ENCODE assay signal across 14 cellular contexts in genomic region chr4:185576918-185577591, GRCh38. TPM values are rescaled to one million over a fixed set of nuclear protein-coding genes. Genes with fewer than 3 reads are reported as not detected.
DNase-seq lines count a peak whose midpoint lies in the region; ATAC-seq and TF ChIP-seq lines count a peak whose summit lies in the region.
"Had no signal": no experiment of that assay in that cellular context is flagged by ENCODE, and none has a peak within 500 bp of the region (broad histone marks: within the 10 kb centered on the region; RNA-seq: fewer than 3 reads in every experiment).

No MANE protein-coding gene starts in this region.

- no peak for ATAC-seq in lung (ENCODE audit: insufficient read depth, low FRiP score)
- ATAC-seq: activated CD8-positive, alpha-beta T cell treated with anti-CD3 and anti-CD28 coated beads, Interleukin-2, amount 10 ng/mL, durations not matched to agents 7 days and 5 days; esophagus mucosa had no signal

- H3K36me3 ChIP-seq in esophagus muscularis mucosa (no peaks in the 10 kb centered on the region), lung (ENCODE audit: control insufficient read depth in 2 of 2, insufficient read depth in 2 of 2, low read length in 2 of 2) (no peaks in the 10 kb centered on the region), skeletal muscle tissue (ENCODE audit: control insufficient read depth in 3 of 3, insufficient read depth in 3 of 3, low read length in 3 of 3) (no peaks in the 10 kb centered on the region), prostate gland (no peaks in the 10 kb centered on the region)

- H3K4me3 ChIP-seq in esophagus muscularis mucosa (no peak overlapping the region), lung (no peak overlapping the region), skeletal muscle tissue (ENCODE audit: low read length in 3 of 3) (peak overlapping the region in 2 of 3 donors; percentile 25 to 39), prostate gland (no peak overlapping the region)

- no peaks in the 10 kb centered on the region for H3K9me3 ChIP-seq in esophagus muscularis mucosa
- no peaks in the 10 kb centered on the region for H3K9me3 ChIP-seq in lung (ENCODE audit: control insufficient read depth in 2 of 2, insufficient read depth in 1 of 2, low read length in 1 of 2)
- no peaks in the 10 kb centered on the region for H3K9me3 ChIP-seq in skeletal muscle tissue (ENCODE audit: control insufficient read depth in 3 of 3, low read length in 3 of 3)
- H3K9me3 ChIP-seq in prostate gland: no peaks in the 10 kb centered on the region

- H3K27me3 ChIP-seq in esophagus muscularis mucosa (no peaks in the 10 kb centered on the region), lung (ENCODE audit: control insufficient read depth, insufficient read depth) (no peaks in the 10 kb centered on the region), skeletal muscle tissue (ENCODE audit: control insufficient read depth in 3 of 3, insufficient read depth in 3 of 3, low read length in 3 of 3) (no peaks in the 10 kb centered on the region), prostate gland (replicated peaks; ENCODE audit: insufficient read depth) (no peaks in the 10 kb centered on the region)

- TF ChIP-seq POLR2A in esophagus muscularis mucosa (IDR thresholded peaks at IDR 0.05; ENCODE audit: low read depth) (no peak), prostate gland (IDR thresholded peaks at IDR 0.05) (no peak)

- no peak for TF ChIP-seq EP300 in esophagus muscularis mucosa (IDR thresholded peaks at IDR 0.05)

- H3K4me1 ChIP-seq in esophagus muscularis mucosa (peaks cover 0 to 38% (median 32%) of the 10 kb centered on the region in 4 donors), lung (ENCODE audit: control insufficient read depth in 2 of 2, insufficient read depth in 2 of 2, low read length in 2 of 2) (peaks cover 0 to 3% of the 10 kb centered on the region in 2 donors), skeletal muscle tissue (ENCODE audit: control insufficient read depth in 3 of 3, insufficient read depth in 3 of 3, low read length in 3 of 3) (peaks cover 20 to 33% (median 29%) of the 10 kb centered on the region in 3 donors), prostate gland (replicated peaks) (no peaks in the 10 kb centered on the region)

- peak; percentile 44 for DNase-seq in NCI-H82 treated with DMSO at 0.1 percent for 48 hours (lab: John Stamatoyannopoulos, UW; ENCODE audit: unreplicated experiment)
- DNase-seq in esophagus muscularis mucosa (ENCODE audit: extremely low spot score): no peak
- no peak for DNase-seq in lung (ENCODE audit: low spot score)
- no peak for DNase-seq in prostate gland (ENCODE audit: low spot score)
- no peak for DNase-seq in NCI-H2107 treated with DMSO at 0.1 percent for 48 hours (lab: John Stamatoyannopoulos, UW; ENCODE audit: unreplicated experiment)
- no peak for DNase-seq in activated CD8-positive, alpha-beta memory T cell treated with anti-CD3 and anti-CD28 coated beads, Interleukin-2, amount 50 U/mL, for 48 hours
- no peak for DNase-seq in superior temporal gyrus (ENCODE audit: extremely low spot score)
- DNase-seq: activated CD8-positive, alpha-beta T cell treated with anti-CD3 and anti-CD28 coated beads, Interleukin-2, amount 10 ng/mL, durations not matched to agents 7 days and 5 days; HFFc6; NCI-H1436; NCI-H345; stimulated activated CD4-positive, alpha-beta T cell treated with anti-CD3 and anti-CD28 coated beads, Interleukin-1b, Interleukin-23, amount 100 ng/mL, for 48 hours had no signal

- WGBS in esophagus muscularis mucosa: 38% methylated on average over 7 of the region's 7 CpGs
- WGBS in lung, 2 donors: 77 to 82% methylated on average over 7 of the region's 7 CpGs
- WGBS in prostate gland: 69% methylated on average over 7 of the region's 7 CpGs

- intact Hi-C loops in esophagus muscularis mucosa (cut with DNase I) (no loop called here), prostate gland (cut with DNase I) (no loop called here)

- peak overlapping the region; percentile 61 to 79 (median 76) for H3K27ac ChIP-seq in esophagus muscularis mucosa (replicated peaks in 1 of 4)
- H3K27ac ChIP-seq in lung (ENCODE audit: low read depth in 1 of 2, low read length in 1 of 2): peak overlapping the region; percentile 56
- peak overlapping the region; percentile 98 for H3K27ac ChIP-seq in skeletal muscle tissue (ENCODE audit: low read depth, low read length)
- peak overlapping the region in 1 of 2 donors; percentile 16 for H3K27ac ChIP-seq in prostate gland

- peak overlapping the region; percentile 68 to 82 (median 71) for H3K9ac ChIP-seq in skeletal muscle tissue (ENCODE audit: low read depth in 1 of 3, low read length in 3 of 3)

- no peak for TF ChIP-seq CTCF in esophagus muscularis mucosa (IDR thresholded peaks at IDR 0.05)
- TF ChIP-seq CTCF in lung (IDR thresholded peaks at IDR 0.05; ENCODE audit: control extremely low read depth, extremely low read depth): no peak
- no peak for TF ChIP-seq CTCF in prostate gland (IDR thresholded peaks at IDR 0.05)

RNA-seq across cellular contexts. Expression of gene PDLIM3, which starts 41.7 kb away (rescaled TPM):
- total RNA-seq in esophagus muscularis mucosa: 1,000 to 10,000 TPM; 1,279 to 2,098 (median 1,627) TPM
- 10 to 100 TPM; 42.0 to 58.1 TPM for total RNA-seq in lung
- polyA plus RNA-seq in lung: 10 to 100 TPM; 21.5 to 25.8 TPM
- total RNA-seq in skeletal muscle tissue: 415 TPM
- 100 to 1,000 TPM in 1 of 2 donors, 10 to 100 TPM in 1; 78.7 to 139 TPM for total RNA-seq in prostate gland
- total RNA-seq: activated CD8-positive, alpha-beta T cell treated with anti-CD3 and anti-CD28 coated beads, Interleukin-2, amount 10 ng/mL, durations not matched to agents 7 days and 5 days; HFFc6 had no signal

Comparison
In these comparisons a context has a peak if more than half of its experiments do, and no peak if none do; other contexts are left out.
1. H3K4me3 ChIP-seq: peak in skeletal muscle tissue (2 of 3); none in esophagus muscularis mucosa (0 of 4), lung (single experiment) and prostate gland (0 of 2).